ENCODE assay signal across 20 cellular contexts in genomic region chr2:349390-349789, GRCh38.
"Had no signal": no experiment of that assay in that cellular context is flagged by ENCODE, and none has a peak within 500 bp of the region (broad histone marks: within the 10 kb centered on the region; RNA-seq: fewer than 3 reads in every experiment).

No MANE protein-coding gene starts in this region.

- H3K4me2 ChIP-seq: hepatocyte had no signal

- DNase-seq: dermis blood vessel endothelial cell; erythroblast; foreskin melanocyte; head of caudate nucleus; kidney; naive thymus-derived CD4-positive, alpha-beta T cell; nephron progenitor cell; psoas muscle; retina; right lobe of liver; spleen; stimulated activated CD4-positive, alpha-beta T cell treated with anti-CD3 and anti-CD28 coated beads, Interleukin-15, amount 100 ng/mL, for 24 hours; stimulated activated CD4-positive, alpha-beta T cell treated with anti-CD3 and anti-CD28 coated beads, Interleukin-1b, Interleukin-23, amount 100 ng/mL, for 48 hours; stimulated activated CD4-positive, alpha-beta T cell treated with anti-CD3 and anti-CD28 coated beads, Interleukin-4, amount 100 ng/mL, for 24 hours; tibial artery; upper lobe of left lung; uterus had no signal

- H3K4me3 ChIP-seq: hepatocyte, psoas muscle, right lobe of liver, spleen, tibial artery, upper lobe of left lung, uterus had no signal

- H3K27ac ChIP-seq: hepatocyte, psoas muscle, right lobe of liver, spleen, tibial artery, upper lobe of left lung, uterus had no signal

- H3K36me3 Mint-ChIP-seq: naive thymus-derived CD4-positive, alpha-beta T cell; stimulated activated memory B cell treated with anti-CD40 and anti-IgM and Interleukin-4, amounts not matched to agents 10 μg/mL and 1 μg/mL and 100 μg/mL, for 72 hours had no signal

- H3K27ac Mint-ChIP-seq: naive thymus-derived CD4-positive, alpha-beta T cell; nephron progenitor cell; stimulated activated memory B cell treated with anti-CD40 and anti-IgM and Interleukin-4, amounts not matched to agents 10 μg/mL and 1 μg/mL and 100 μg/mL, for 72 hours; stimulated activated naive CD8-positive, alpha-beta T cell treated with anti-CD3 and anti-CD28 coated beads, Interleukin-15, Interleukin-2, amounts not matched to agents 100 ng/mL and 50 ng/mL, for 24 hours had no signal

- H3K9me3 Mint-ChIP-seq: naive thymus-derived CD4-positive, alpha-beta T cell; nephron progenitor cell; stimulated activated memory B cell treated with anti-CD40 and anti-IgM and Interleukin-4, amounts not matched to agents 10 μg/mL and 1 μg/mL and 100 μg/mL, for 72 hours; stimulated activated naive CD8-positive, alpha-beta T cell treated with anti-CD3 and anti-CD28 coated beads, Interleukin-15, Interleukin-2, amounts not matched to agents 100 ng/mL and 50 ng/mL, for 24 hours had no signal

- H3K4me3 Mint-ChIP-seq: naive thymus-derived CD4-positive, alpha-beta T cell; nephron progenitor cell; stimulated activated memory B cell treated with anti-CD40 and anti-IgM and Interleukin-4, amounts not matched to agents 10 μg/mL and 1 μg/mL and 100 μg/mL, for 72 hours; stimulated activated naive CD8-positive, alpha-beta T cell treated with anti-CD3 and anti-CD28 coated beads, Interleukin-15, Interleukin-2, amounts not matched to agents 100 ng/mL and 50 ng/mL, for 24 hours had no signal

- H3K4me1 ChIP-seq: psoas muscle, right lobe of liver, upper lobe of left lung, uterus had no signal

- H3K4me1 Mint-ChIP-seq: naive thymus-derived CD4-positive, alpha-beta T cell; nephron progenitor cell had no signal

- H3K27me3 ChIP-seq: hepatocyte, right lobe of liver, spleen, tibial artery, upper lobe of left lung, uterus had no signal

- H3K36me3 ChIP-seq: right lobe of liver, spleen, tibial artery, upper lobe of left lung, uterus had no signal

- H3K9me3 ChIP-seq: psoas muscle, right lobe of liver, spleen, tibial artery, upper lobe of left lung, uterus had no signal
